ENCODE assay signal across 23 cellular contexts in genomic region chr12:73181244-73181643, GRCh38.
DNase-seq lines count a peak whose midpoint lies in the region; ATAC-seq, FAIRE-seq and TF ChIP-seq lines count a peak whose summit lies in the region.
"Had no signal": no experiment of that assay in that cellular context is flagged by ENCODE, and none has a peak within 500 bp of the region (broad histone marks: within the 10 kb centered on the region; RNA-seq: fewer than 3 reads in every experiment).

No MANE protein-coding gene starts in this region.

- H2AK5ac ChIP-seq in H1 (ENCODE audit: low read depth, low read length) = no peak overlapping the region

- H3K23me2 ChIP-seq in H1 (ENCODE audit: low read depth, low read length) = no peaks in the 10 kb centered on the region

- H3K9ac ChIP-seq in KMS-11 (peak overlapping the region; percentile 45), H1 (replicated peaks in 1 of 4; ENCODE audit: extremely low read depth in 1 of 4, low read depth in 3 of 4, low read length in 3 of 4) (no peak overlapping the region)

- H2BK15ac ChIP-seq in H1 (ENCODE audit: low read length) = no peak overlapping the region

- no peak overlapping the region for H2BK20ac ChIP-seq in H1 (ENCODE audit: low read length)

- no peak for ATAC-seq in SK-N-SH treated with all-trans-retinoic acid at 6 μM for 48 hours

- TF ChIP-seq RAD21 in H1 (IDR thresholded peaks at IDR 0.05 in 1 of 2, conservative IDR thresholded peaks at IDR 0.05 in 1 of 2; ENCODE audit: low read depth in 2 of 2, low read length in 2 of 2) = no peak

- no peak overlapping the region for H3K18ac ChIP-seq in H1 (ENCODE audit: extremely low read depth, low read length)

- no peak for TF ChIP-seq EP300 in H1 (IDR thresholded peaks at IDR 0.05; ENCODE audit: borderline replicate concordance in 1 of 2, low read depth in 2 of 2, low read length in 2 of 2)

- H3K4me3 ChIP-seq in KMS-11 (IDR thresholded peaks at IDR 0.05; ENCODE audit: insufficient read depth, low read depth, low read length) (no peak overlapping the region), H1 (ENCODE audit: extremely low read depth in 1 of 4, insufficient read depth in 2 of 4, low read depth in 3 of 4, low read length in 4 of 4) (no peak overlapping the region), right atrium auricular region (no peak overlapping the region), Peyer's patch (no peak overlapping the region)
- H3K4me3 ChIP-seq: SJSA1 had no signal

- H2AFZ ChIP-seq in KMS-11 (ENCODE audit: low read depth) (peak overlapping the region; percentile 68; the same call in 1 of the 2 replicates), H1 (ENCODE audit: low read length) (no peak overlapping the region)

- DNase-seq in OCI-M1 (lab: John Stamatoyannopoulos, UW) (peak; percentile 40), H1 (ENCODE audit: low read depth in 1 of 2, low spot score in 2 of 2) (no peak), mesenteric fat pad (ENCODE audit: low spot score) (peak; percentile 57), inferior parietal cortex (ENCODE audit: extremely low spot score) (no peak), right atrium auricular region (ENCODE audit: low spot score) (no peak), Peyer's patch (no peak)
- DNase-seq: Calu3, DMS153, DND-41, Karpas-422, NCI-H1092 treated with DMSO at 0.1 percent for 48 hours, NCI-H1436 treated with DMSO at 0.1 percent for 48 hours, NCI-H187 treated with DMSO at 0.1 percent for 48 hours, NCI-H2107, NCI-H526, Right ventricle myocardium superior had no signal

- no peak overlapping the region for H4K5ac ChIP-seq in H1 (ENCODE audit: insufficient read length, low read depth, low read length)

- no peak overlapping the region for H2BK12ac ChIP-seq in H1 (ENCODE audit: low read depth, low read length)

- H3K14ac ChIP-seq in H1 (ENCODE audit: insufficient read length) = no peak overlapping the region

- no peak overlapping the region for H4K91ac ChIP-seq in H1 (replicated peaks; ENCODE audit: insufficient read length, low read length)

- FAIRE-seq in H1 (lab: Jason Lieb, UNC) = no peak
- FAIRE-seq: GM12892, GM19239, H54 had no signal

- CTCF ChIA-PET in H1 (lab: Charles Lee; ENCODE audit: partially characterized antibody) = no interaction called here

- no peaks in the 10 kb centered on the region for H4K20me1 ChIP-seq in KMS-11 (ENCODE audit: insufficient read depth)
- no peaks in the 10 kb centered on the region for H4K20me1 ChIP-seq in H1 (replicated peaks in 1 of 2; ENCODE audit: control insufficient read depth in 1 of 2, insufficient read depth in 2 of 2, low read length in 2 of 2)

- H3K23ac ChIP-seq in H1 (ENCODE audit: insufficient read length) = no peak overlapping the region

- no peak overlapping the region for H3K56ac ChIP-seq in H1 (replicated peaks; ENCODE audit: insufficient read length, low read depth, low read length)

- H3K4me2 ChIP-seq in KMS-11 (peak overlapping the region; percentile 79), H1 (ENCODE audit: insufficient read depth in 1 of 2, low read depth in 2 of 2, low read length in 2 of 2) (no peak overlapping the region)

- H3K4me1 ChIP-seq in KMS-11 (ENCODE audit: low read depth, poor library complexity, severe bottlenecking) = peaks cover 57% of the 10 kb centered on the region
- no peaks in the 10 kb centered on the region for H3K4me1 ChIP-seq in H1 (replicated peaks in 1 of 4; ENCODE audit: control insufficient read depth in 3 of 4, insufficient read depth in 4 of 4, low read length in 3 of 4)
- H3K4me1 ChIP-seq in right atrium auricular region = no peaks in the 10 kb centered on the region
- no peaks in the 10 kb centered on the region for H3K4me1 ChIP-seq in Peyer's patch
- H3K4me1 ChIP-seq: SJSA1 had no signal

- 98% methylated on average over 7 of the region's 7 CpGs; no CpG with 5 or more reads in 1 of the 2 experiments for WGBS in H1 (ENCODE audit: extremely low coverage in 1 of 2, insufficient coverage in 1 of 2, insufficient read length in 1 of 2, insufficient replicate concordance in 2 of 2, low coverage in 1 of 2, low lambda C conversion rate in 2 of 2, missing lambda C conversion rate in 1 of 2), 2 experiments

- H3K9me3 ChIP-seq in H1 (ENCODE audit: insufficient read depth in 2 of 2, low read depth in 1 of 2, low read length in 1 of 2) = peaks cover 7% of the 10 kb centered on the region in 2 experiments; a peak in 1 of 4 replicates
- H3K9me3 ChIP-seq in right atrium auricular region = peaks cover 0 to 20% of the 10 kb centered on the region in 2 donors
- no peaks in the 10 kb centered on the region for H3K9me3 ChIP-seq in Peyer's patch

- no peaks in the 10 kb centered on the region for H3K36me3 ChIP-seq in KMS-11 (ENCODE audit: insufficient read depth)
- no peaks in the 10 kb centered on the region for H3K36me3 ChIP-seq in H1 (ENCODE audit: control insufficient read depth in 2 of 4, insufficient read depth in 4 of 4, low read length in 3 of 4)
- H3K36me3 ChIP-seq in right atrium auricular region = no peaks in the 10 kb centered on the region
- no peaks in the 10 kb centered on the region for H3K36me3 ChIP-seq in Peyer's patch
- H3K36me3 ChIP-seq: SJSA1 had no signal

- POLR2A ChIA-PET in H1 (lab: Charles Lee; ENCODE audit: partially characterized antibody) = interaction anchor here (0.7 kb wide), 1 partner anchor 1138 kb away, joined by 3 read pairs; no protein-coding TSS in a partner anchor

- peak overlapping the region; percentile 84 for H3K27ac ChIP-seq in KMS-11
- no peak overlapping the region for H3K27ac ChIP-seq in H1 (ENCODE audit: low read depth, low read length)
- no peak overlapping the region for H3K27ac ChIP-seq in right atrium auricular region
- no peak overlapping the region for H3K27ac ChIP-seq in Peyer's patch
- H3K27ac ChIP-seq: HL-60, SJSA1 had no signal

- H3K79me2 ChIP-seq in KMS-11 (ENCODE audit: insufficient read depth, low read depth) (no peaks in the 10 kb centered on the region), H1 (ENCODE audit: control insufficient read depth in 1 of 2, insufficient read depth in 2 of 2, low read length in 2 of 2) (no peaks in the 10 kb centered on the region)

- no peaks in the 10 kb centered on the region for H3K79me1 ChIP-seq in H1 (ENCODE audit: low read depth, low read length)

- TF ChIP-seq POLR2A in H1 (IDR thresholded peaks at IDR 0.05; ENCODE audit: control extremely low read depth in 1 of 2, low read depth in 2 of 2, low read length in 2 of 2) (no peak), Peyer's patch (IDR thresholded peaks at IDR 0.05) (no peak)

- no peak overlapping the region for H2BK120ac ChIP-seq in H1 (replicated peaks; ENCODE audit: low read depth, low read length)

- H3K4ac ChIP-seq in H1 (replicated peaks; ENCODE audit: insufficient read length, low read depth, low read length) = no peak overlapping the region

- H4K8ac ChIP-seq in H1 (ENCODE audit: extremely low read depth, insufficient read depth, low read length) = peak overlapping the region; percentile 51; the same call in 1 of the 2 replicates

- H3K27me3 ChIP-seq in KMS-11 (ENCODE audit: insufficient read depth, low read depth) (no peaks in the 10 kb centered on the region), H1 (replicated peaks in 1 of 4; ENCODE audit: control insufficient read depth in 3 of 4, extremely low read depth in 1 of 4, insufficient read depth in 3 of 4, low read length in 3 of 4) (no peaks in the 10 kb centered on the region), right atrium auricular region (no peaks in the 10 kb centered on the region), Peyer's patch (no peaks in the 10 kb centered on the region)
- H3K27me3 ChIP-seq: SJSA1 had no signal

- H2BK5ac ChIP-seq in H1 (ENCODE audit: low read depth, low read length) = no peak overlapping the region

- TF ChIP-seq CTCF in KMS-11 (conservative IDR thresholded peaks at IDR 0.05; ENCODE audit: low read depth, low read length) (no peak), H1 (IDR thresholded peaks at IDR 0.05; ENCODE audit: control extremely low read depth in 1 of 3, insufficient read depth in 1 of 3, low read depth in 1 of 3, low read length in 3 of 3) (no peak), right atrium auricular region (IDR thresholded peaks at IDR 0.05) (no peak), Peyer's patch (IDR thresholded peaks at IDR 0.05) (no peak)

TF ChIP-seq in H1, 55 proteins besides CTCF, POLR2A, EP300 and RAD21 (continues in another document):
- TF ChIP-seq TEAD4 (IDR thresholded peaks at IDR 0.05; ENCODE audit: low read depth, low read length) (no peak), ATF3 (IDR thresholded peaks at IDR 0.05; ENCODE audit: insufficient read depth, low read depth, low read length) (no peak), NANOG (IDR thresholded peaks at IDR 0.05; ENCODE audit: insufficient read depth, low read depth, low read length, poor library complexity, severe bottlenecking) (no peak), EZH2 (IDR thresholded peaks at IDR 0.05; ENCODE audit: low read depth, low read length, severe bottlenecking) (no peak), BRCA1 (IDR thresholded peaks at IDR 0.05; ENCODE audit: low read depth, low read length) (no peak), ASH2L (IDR thresholded peaks at IDR 0.05; ENCODE audit: low read length) (no peak), RBBP5 (IDR thresholded peaks at IDR 0.05; ENCODE audit: borderline replicate concordance, low read depth, low read length) (no peak), HDAC6 (IDR thresholded peaks at IDR 0.05; ENCODE audit: low read depth, low read length) (no peak), SP2 (IDR thresholded peaks at IDR 0.05; ENCODE audit: low read length) (no peak)

TF ChIP-seq in SK-N-SH treated with all-trans-retinoic acid at 6 μM for 48 hours, 23 proteins besides CTCF, POLR2A, EP300 and RAD21 (continues in another document):
- TF ChIP-seq BACH2 (CRISPR knock-in tag; IDR thresholded peaks at IDR 0.05; ENCODE audit: borderline replicate concordance) (no peak), GLIS3 (CRISPR knock-in tag; IDR thresholded peaks at IDR 0.05) (no peak), PATZ1 (CRISPR knock-in tag; IDR thresholded peaks at IDR 0.05; ENCODE audit: borderline replicate concordance) (no peak)

Comparison
In these comparisons a context has a peak if more than half of its experiments do, and no peak if none do; other contexts are left out.
1. DNase-seq: peak in OCI-M1 (single experiment) and mesenteric fat pad (single experiment); none in H1 (0 of 2), inferior parietal cortex (single experiment), right atrium auricular region (single experiment) and Peyer's patch (0 of 3).